In genomic region chr2:48187503-48187902, GRCh38 we compare ENCODE assay signal across 39 cellular contexts.
"Had no signal": no experiment of that assay in that cellular context is flagged by ENCODE, and none has a peak within 500 bp of the region (broad histone marks: within the 10 kb centered on the region; RNA-seq: fewer than 3 reads in every experiment).

No MANE protein-coding gene starts in this region.

- H3K36me3 Mint-ChIP-seq: activated CD4-positive, alpha-beta memory T cell treated with anti-CD3 and anti-CD28 coated beads for 36 hours; activated naive CD4-positive, alpha-beta T cell treated with anti-CD3 and anti-CD28 coated beads, Interleukin-2, amount 50 U/mL, for 72 hours; activated naive CD8-positive, alpha-beta T cell treated with anti-CD3 and anti-CD28 coated beads for 36 hours had no signal

- H3K9me3 Mint-ChIP-seq: activated B cell treated with CpG ODN at 0.5 μM for 24 hours; activated CD4-positive, alpha-beta memory T cell treated with anti-CD3 and anti-CD28 coated beads for 36 hours; activated CD8-positive, alpha-beta T cell treated with anti-CD3 and anti-CD28 coated beads for 36 hours; activated naive CD4-positive, alpha-beta T cell treated with anti-CD3 and anti-CD28 coated beads for 36 hours; activated T-cell treated with anti-CD3 and anti-CD28 coated beads, Interleukin-2, amount 50 U/mL, for 4 hours; activated T-cell treated with anti-CD3 and anti-CD28 coated beads, Interleukin-2, amount 50 U/mL, for 72 hours; activated T-helper 1 cell treated with anti-CD3 and anti-CD28 coated beads, Interleukin-12 subunit alpha, Interleukin-12 subunit beta, Interleukin-2, Interleukin-4 antibody, amounts not matched to agents 30 ng/mL and 10 ng/mL and 1 ng/mL, durations not matched to agents 14 hours and 24 hours and 36 hours; activated T-helper 17 cell treated with anti-CD3 and anti-CD28 coated beads, Interleukin-2, amount 50 U/mL, for 72 hours; central memory CD8-positive, alpha-beta T cell; T-helper 1 cell treated with Interleukin-12 subunit alpha and Interleukin-12 subunit beta and Interleukin-4 antibody, amounts not matched to agents 30 μg/mL and 1 μg/mL, for 36 hours; T-helper 2 cell treated with Interferon-gamma antibody and Interleukin-4, amounts not matched to agents 5 μg/mL and 100 μg/mL, for 36 hours had no signal

- H3K4me3 ChIP-seq: adrenal gland, body of pancreas, cardiac muscle cell had no signal

- H3K27ac ChIP-seq: adrenal gland, body of pancreas, brain microvascular endothelial cell, cardiac muscle cell, VCaP had no signal

- H3K4me1 Mint-ChIP-seq: activated CD4-positive, alpha-beta T cell treated with anti-CD3 and anti-CD28 coated beads, Interleukin-2, amount 10 ng/mL, durations not matched to agents 24 days and 14 days; activated T-helper 17 cell treated with anti-CD3 and anti-CD28 coated beads, Interleukin-2, amount 50 U/mL, for 72 hours; central memory CD8-positive, alpha-beta T cell had no signal

- DNase-seq: activated B cell treated with CpG ODN at 0.5 μM for 24 hours; activated CD4-positive, alpha-beta memory T cell treated with anti-CD3 and anti-CD28 coated beads for 36 hours; activated CD4-positive, alpha-beta T cell treated with anti-CD3 and anti-CD28 coated beads for 4 hours; activated CD4-positive, alpha-beta T cell treated with anti-CD3 and anti-CD28 coated beads, Interleukin-2, amount 10 ng/mL, durations not matched to agents 24 days and 14 days; activated CD4-positive, alpha-beta T cell treated with anti-CD3 and anti-CD28 coated beads, Interleukin-2, amount 50 U/mL, for 1 hour; activated CD4-positive, alpha-beta T cell treated with anti-CD3 and anti-CD28 coated beads, Interleukin-2, amount 50 U/mL, for 4 hours; activated CD4-positive, CD25-positive, alpha-beta regulatory T cell treated with anti-CD3 and anti-CD28 coated beads, Interleukin-2, amount 50 U/mL, for 72 hours; activated CD8-positive, alpha-beta memory T cell treated with anti-CD3 and anti-CD28 coated beads, Interleukin-2, amount 50 U/mL, for 4 hours; activated CD8-positive, alpha-beta T cell treated with anti-CD3 and anti-CD28 coated beads for 36 hours; activated effector memory CD4-positive, alpha-beta T cell treated with anti-CD3 and anti-CD28 coated beads, Interleukin-2, amount 50 U/mL, for 16 hours; activated gamma-delta T cell treated with Interleukin-2 at 50 U/mL for 16 hours; activated naive CD4-positive, alpha-beta T cell; activated naive CD4-positive, alpha-beta T cell treated with anti-CD3 and anti-CD28 coated beads for 36 hours; activated naive CD4-positive, alpha-beta T cell treated with anti-CD3 and anti-CD28 coated beads, Interleukin-2, amount 50 U/mL, for 16 hours; activated naive CD8-positive, alpha-beta T cell treated with anti-CD3 and anti-CD28 coated beads for 36 hours; activated T-cell treated with anti-CD3 and anti-CD28 coated beads for 4 hours; activated T-cell treated with anti-CD3 and anti-CD28 coated beads, Interleukin-2, amount 50 U/mL, for 1 hour; activated T-cell treated with anti-CD3 and anti-CD28 coated beads, Interleukin-2, amount 50 U/mL, for 4 hours; activated T-cell treated with anti-CD3 and anti-CD28 coated beads, Interleukin-2, amount 50 U/mL, for 72 hours; adrenal gland; amniotic stem cell; aorta; body of pancreas; brain microvascular endothelial cell; caudate nucleus; cerebellar nuclear complex; T-helper 1 cell; T-helper 2 cell; T-helper 9 cell had no signal

- H3K4me1 ChIP-seq: adrenal gland, body of pancreas had no signal

- H3K4me3 Mint-ChIP-seq: activated B cell treated with CpG ODN at 0.5 μM for 24 hours; activated CD4-positive, alpha-beta memory T cell treated with anti-CD3 and anti-CD28 coated beads for 36 hours; activated CD4-positive, alpha-beta T cell treated with anti-CD3 and anti-CD28 coated beads, Interleukin-2, amount 10 ng/mL, durations not matched to agents 24 days and 14 days; activated CD8-positive, alpha-beta T cell treated with anti-CD3 and anti-CD28 coated beads for 36 hours; activated naive CD4-positive, alpha-beta T cell treated with anti-CD3 and anti-CD28 coated beads for 36 hours; activated naive CD8-positive, alpha-beta T cell treated with anti-CD3 and anti-CD28 coated beads for 36 hours; activated T-cell treated with anti-CD3 and anti-CD28 coated beads, Interleukin-2, amount 50 U/mL, for 4 hours; activated T-cell treated with anti-CD3 and anti-CD28 coated beads, Interleukin-2, amount 50 U/mL, for 72 hours; activated T-helper 1 cell treated with anti-CD3 and anti-CD28 coated beads, Interleukin-12 subunit alpha, Interleukin-12 subunit beta, Interleukin-2, Interleukin-4 antibody, amounts not matched to agents 30 ng/mL and 10 ng/mL and 1 ng/mL, durations not matched to agents 14 hours and 24 hours and 36 hours; activated T-helper 17 cell treated with anti-CD3 and anti-CD28 coated beads, Interleukin-2, amount 50 U/mL, for 72 hours; central memory CD8-positive, alpha-beta T cell; T-helper 1 cell treated with Interleukin-12 subunit alpha and Interleukin-12 subunit beta and Interleukin-4 antibody, amounts not matched to agents 30 μg/mL and 1 μg/mL, for 36 hours; T-helper 2 cell treated with Interferon-gamma antibody and Interleukin-4, amounts not matched to agents 5 μg/mL and 100 μg/mL, for 36 hours had no signal

- H3K27ac Mint-ChIP-seq: activated B cell treated with CpG ODN at 0.5 μM for 24 hours; activated CD4-positive, alpha-beta memory T cell treated with anti-CD3 and anti-CD28 coated beads for 36 hours; activated CD4-positive, alpha-beta T cell treated with anti-CD3 and anti-CD28 coated beads, Interleukin-2, amount 10 ng/mL, durations not matched to agents 24 days and 14 days; activated CD8-positive, alpha-beta T cell treated with anti-CD3 and anti-CD28 coated beads for 36 hours; activated naive CD4-positive, alpha-beta T cell treated with anti-CD3 and anti-CD28 coated beads for 36 hours; activated naive CD4-positive, alpha-beta T cell treated with anti-CD3 and anti-CD28 coated beads, Interleukin-2, amount 50 U/mL, for 72 hours; activated naive CD8-positive, alpha-beta T cell treated with anti-CD3 and anti-CD28 coated beads for 36 hours; activated T-cell treated with anti-CD3 and anti-CD28 coated beads, Interleukin-2, amount 50 U/mL, for 72 hours; activated T-helper 1 cell treated with anti-CD3 and anti-CD28 coated beads, Interleukin-12 subunit alpha, Interleukin-12 subunit beta, Interleukin-2, Interleukin-4 antibody, amounts not matched to agents 30 ng/mL and 10 ng/mL and 1 ng/mL, durations not matched to agents 14 hours and 24 hours and 36 hours; activated T-helper 17 cell treated with anti-CD3 and anti-CD28 coated beads, Interleukin-2, amount 50 U/mL, for 72 hours; T-helper 1 cell treated with Interleukin-12 subunit alpha and Interleukin-12 subunit beta and Interleukin-4 antibody, amounts not matched to agents 30 μg/mL and 1 μg/mL, for 36 hours; T-helper 2 cell treated with Interferon-gamma antibody and Interleukin-4, amounts not matched to agents 5 μg/mL and 100 μg/mL, for 36 hours had no signal

- H3K36me3 ChIP-seq: adrenal gland, brain microvascular endothelial cell, cardiac muscle cell had no signal

- H3K27me3 Mint-ChIP-seq: activated B cell treated with CpG ODN at 0.5 μM for 24 hours; activated CD4-positive, alpha-beta memory T cell treated with anti-CD3 and anti-CD28 coated beads for 36 hours; activated naive CD8-positive, alpha-beta T cell treated with anti-CD3 and anti-CD28 coated beads for 36 hours; activated T-helper 17 cell treated with anti-CD3 and anti-CD28 coated beads, Interleukin-2, amount 50 U/mL, for 72 hours; central memory CD8-positive, alpha-beta T cell had no signal

- H3K9me3 ChIP-seq: adrenal gland, body of pancreas had no signal

- H3K27me3 ChIP-seq: adrenal gland, body of pancreas, brain microvascular endothelial cell, cardiac muscle cell had no signal

- ATAC-seq: activated CD8-positive, alpha-beta T cell treated with anti-CD3 and anti-CD28 coated beads for 36 hours; activated naive CD4-positive, alpha-beta T cell treated with anti-CD3 and anti-CD28 coated beads, Interleukin-2, amount 50 U/mL, for 72 hours; activated T-cell treated with anti-CD3 and anti-CD28 coated beads, Interleukin-2, amount 50 U/mL, for 4 hours; activated T-cell treated with anti-CD3 and anti-CD28 coated beads, Interleukin-2, amount 50 U/mL, for 72 hours; activated T-helper 17 cell treated with anti-CD3 and anti-CD28 coated beads, Interleukin-2, amount 50 U/mL, for 72 hours; body of pancreas had no signal

- FAIRE-seq: astrocyte, bronchial epithelial cell had no signal
